In the genomic region with DNA sequence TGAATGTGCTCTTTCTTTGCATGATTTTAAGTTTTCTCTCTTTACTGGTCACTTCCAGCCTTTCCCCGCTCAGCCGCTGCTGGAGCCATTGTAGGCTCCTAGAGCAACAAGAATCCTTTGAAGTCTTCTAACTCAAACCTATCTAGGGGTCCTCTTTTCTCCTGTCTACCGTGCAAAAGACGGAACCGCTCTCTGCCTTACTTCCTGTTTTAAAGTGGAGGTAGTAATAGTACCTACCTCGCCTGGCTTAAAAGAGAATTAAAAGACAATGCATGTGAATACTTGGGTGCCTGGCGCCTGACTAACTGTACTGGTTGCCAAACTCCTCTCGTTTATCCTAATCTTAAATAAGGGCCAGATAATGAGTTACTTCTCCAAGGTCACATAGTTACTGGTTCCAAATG, we compare ENCODE assay signal across 1 cellular context.
A peak's percentile ranks its signal among the peaks of the same experiment; 100 is the strongest.
TF ChIP-seq lines count a peak whose summit lies in the region.

No MANE protein-coding gene starts in this region.

TF ChIP-seq in HepG2, 621 proteins besides CTCF, POLR2A, EP300 and RAD21:
- TF ChIP-seq HNF4G (IDR thresholded peaks at IDR 0.05; ENCODE audit: borderline replicate concordance, low read depth, low read length): no peak
- 0 out of 2 replicates have a peak, but pooled peaks have one; percentile 4 for TF ChIP-seq HNF4G (CRISPR knock-in tag; IDR thresholded peaks at IDR 0.05; ENCODE audit: borderline replicate concordance, low read depth)
- TF ChIP-seq, protein P1, sequence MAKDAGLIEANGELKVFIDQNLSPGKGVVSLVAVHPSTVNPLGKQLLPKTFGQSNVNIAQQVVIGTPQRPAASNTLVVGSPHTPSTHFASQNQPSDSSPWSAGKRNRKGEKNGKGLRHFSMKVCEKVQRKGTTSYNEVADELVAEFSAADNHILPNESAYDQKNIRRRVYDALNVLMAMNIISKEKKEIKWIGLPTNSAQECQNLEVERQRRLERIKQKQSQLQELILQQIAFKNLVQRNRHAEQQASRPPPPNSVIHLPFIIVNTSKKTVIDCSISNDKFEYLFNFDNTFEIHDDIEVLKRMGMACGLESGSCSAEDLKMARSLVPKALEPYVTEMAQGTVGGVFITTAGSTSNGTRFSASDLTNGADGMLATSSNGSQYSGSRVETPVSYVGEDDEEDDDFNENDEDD (CRISPR knock-in tag; IDR thresholded peaks at IDR 0.05; ENCODE audit: borderline replicate concordance): no peak
- TF ChIP-seq THYN1 (CRISPR knock-in tag; IDR thresholded peaks at IDR 0.05; ENCODE audit: borderline replicate concordance, low read depth): no peak
- no peak for TF ChIP-seq NCOA1 (CRISPR knock-in tag; IDR thresholded peaks at IDR 0.05)
- TF ChIP-seq ZNF121 (CRISPR knock-in tag; IDR thresholded peaks at IDR 0.05): no peak
- TF ChIP-seq TRIM24 (CRISPR knock-in tag; IDR thresholded peaks at IDR 0.05): no peak
- TF ChIP-seq KDM6A (CRISPR knock-in tag; IDR thresholded peaks at IDR 0.05; ENCODE audit: low read depth): no peak
- TF ChIP-seq PAX8 (CRISPR knock-in tag; IDR thresholded peaks at IDR 0.05; ENCODE audit: borderline replicate concordance): no peak
- TF ChIP-seq ASH2L (IDR thresholded peaks at IDR 0.05; ENCODE audit: insufficient read length, low read depth, low read length): peak; percentile 5
- no peak for TF ChIP-seq NFATC3 (CRISPR knock-in tag; IDR thresholded peaks at IDR 0.05)
- TF ChIP-seq ZBTB39 (CRISPR knock-in tag; IDR thresholded peaks at IDR 0.05): no peak
- 0 out of 2 replicates have a peak, but pooled peaks have one; percentile 51 for TF ChIP-seq ARID2 (CRISPR knock-in tag; IDR thresholded peaks at IDR 0.05; ENCODE audit: borderline replicate concordance)
- TF ChIP-seq KAT2B (IDR thresholded peaks at IDR 0.05; ENCODE audit: borderline replicate concordance, low read depth, low read length): no peak
- TF ChIP-seq ZSCAN25 (CRISPR knock-in tag; IDR thresholded peaks at IDR 0.05): no peak
- TF ChIP-seq ZNF44 (CRISPR knock-in tag; IDR thresholded peaks at IDR 0.05): no peak
- TF ChIP-seq YEATS4 (CRISPR knock-in tag; IDR thresholded peaks at IDR 0.05; ENCODE audit: borderline replicate concordance): no peak
- TF ChIP-seq MTA3 (CRISPR knock-in tag; IDR thresholded peaks at IDR 0.05): no peak
- 0 out of 2 replicates have a peak, but pooled peaks have one; percentile 42 for TF ChIP-seq SNAPC5 (CRISPR knock-in tag; IDR thresholded peaks at IDR 0.05; ENCODE audit: borderline replicate concordance)
TF ChIP-seq in HepG2: peak in this region for 4.
